Comparison of ENCODE assay signal across 8 cellular contexts in the genomic region with DNA sequence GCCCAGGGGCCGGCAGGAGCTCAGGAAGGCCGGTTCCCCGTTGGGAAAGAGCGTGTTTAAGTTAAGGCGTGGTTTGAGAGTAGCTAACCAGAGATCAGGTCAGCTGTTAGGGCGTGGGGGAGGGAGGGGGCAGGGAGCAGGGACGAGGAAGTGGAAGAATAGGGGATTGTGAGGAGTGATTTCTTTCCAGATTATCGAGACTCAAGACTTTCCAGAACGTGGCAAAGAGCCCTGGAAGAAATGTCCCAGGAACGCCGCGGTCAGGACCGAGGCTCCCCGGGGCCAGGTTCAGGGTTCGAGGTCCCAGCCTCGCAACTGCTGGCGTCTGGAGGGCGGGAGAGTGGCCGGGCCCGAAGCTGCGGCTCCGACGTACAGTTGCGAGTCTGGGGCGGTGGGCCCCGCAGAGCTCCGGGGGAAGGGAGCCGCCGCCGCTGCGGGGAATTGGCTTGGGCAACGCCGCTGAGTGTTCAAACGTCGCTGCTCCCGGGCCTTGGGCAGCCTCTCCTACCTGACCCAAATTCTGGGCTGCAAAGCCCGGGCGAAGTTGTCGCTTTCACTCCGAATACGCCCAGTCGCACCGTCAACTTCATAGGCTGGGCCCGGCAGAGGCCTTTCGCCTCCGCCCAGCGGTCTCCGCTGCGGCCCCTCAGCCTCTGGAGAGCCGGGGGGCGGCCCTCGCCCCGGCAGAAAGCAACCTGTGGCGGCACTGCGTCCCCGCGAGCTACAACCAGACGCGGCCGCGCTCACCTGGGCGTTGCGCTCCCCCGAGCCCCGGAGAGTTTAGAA. TPM values are rescaled to one million over a fixed set of nuclear protein-coding genes. Genes with fewer than 3 reads are reported as not detected.
DNase-seq lines count a peak whose midpoint lies in the region; ATAC-seq and TF ChIP-seq lines count a peak whose summit lies in the region.

No MANE protein-coding gene starts in this region.

- peaks cover 71% of the 10 kb centered on the region for H3K27me3 Mint-ChIP-seq in activated naive CD8-positive, alpha-beta T cell treated with anti-CD3 and anti-CD28 coated beads, Interleukin-2, amount 10 ng/mL, durations not matched to agents 7 days and 5 days

- peaks cover 11% of the 10 kb centered on the region for H3K36me3 Mint-ChIP-seq in activated naive CD8-positive, alpha-beta T cell treated with anti-CD3 and anti-CD28 coated beads, Interleukin-2, amount 10 ng/mL, durations not matched to agents 7 days and 5 days

- TF ChIP-seq CTCF in AG04450 (IDR thresholded peaks at IDR 0.05; ENCODE audit: low read depth, low read length), result no peak
- TF ChIP-seq CTCF in tibial artery (IDR thresholded peaks at IDR 0.05), result no peak

- intact Hi-C loops in tibial artery (cut with DNase I; ENCODE audit: low total_unique reads), result no loop called here

- no peak for ATAC-seq in activated naive CD8-positive, alpha-beta T cell treated with anti-CD3 and anti-CD28 coated beads, Interleukin-2, amount 10 ng/mL, durations not matched to agents 7 days and 5 days (ENCODE audit: low read depth)
- ATAC-seq in left lobe of liver, result peak; percentile 72
- no peak for ATAC-seq in HG03442 (IDR thresholded peaks at IDR 0.05; ENCODE audit: unreplicated experiment)

- peaks cover 41% of the 10 kb centered on the region for H3K27me3 ChIP-seq in AG04450 (ENCODE audit: control insufficient read depth, insufficient read depth, low read length)
- peaks cover 78% of the 10 kb centered on the region for H3K27me3 ChIP-seq in H7 (ENCODE audit: control insufficient read depth, insufficient read depth, low read length)
- H3K27me3 ChIP-seq in tibial artery, result peaks cover 22 to 79% of the 10 kb centered on the region in 2 donors

- H3K9me3 ChIP-seq in AG04450 (ENCODE audit: control insufficient read depth, insufficient read depth, low read length) (peaks cover 10% of the 10 kb centered on the region), tibial artery (no peaks in the 10 kb centered on the region)

- H3K27ac ChIP-seq in AG04450 (ENCODE audit: low read depth, low read length), result no peak overlapping the region
- no peak overlapping the region for H3K27ac ChIP-seq in tibial artery

- CTCF ChIA-PET in AG04450 (lab: Charles Lee), result interaction anchor here (0.6 to 1.8 kb wide), 3 partner anchors 15 to 520 kb away, joined by 3 to 4 read pairs (median 3); no protein-coding TSS in a partner anchor

- DNase-seq in AG04450 (ENCODE audit: low read depth, low spot score) (no peak), H7 (peak; percentile 83), left lobe of liver (ENCODE audit: low spot score) (no peak), tibial artery (no peak), SIG-M5 (lab: John Stamatoyannopoulos, UW) (no peak), NCI-H1105 treated with DMSO at 0.1 percent for 48 hours (lab: John Stamatoyannopoulos, UW) (no peak)
- peak; percentile 56 for DNase-seq in activated naive CD8-positive, alpha-beta T cell treated with anti-CD3 and anti-CD28 coated beads, Interleukin-2, amount 10 ng/mL, durations not matched to agents 7 days and 5 days

- peak overlapping the region; percentile 49 for H3K4me3 ChIP-seq in AG04450 (ENCODE audit: low read depth, low read length)
- H3K4me3 ChIP-seq in H7 (ENCODE audit: insufficient read depth, low read depth, low read length), result peak overlapping the region; percentile 56
- H3K4me3 ChIP-seq in tibial artery, result peak overlapping the region; percentile 5 to 41

- peaks cover 0 to 43% (median 35%) of the 10 kb centered on the region in 4 donors for H3K4me1 ChIP-seq in tibial artery

- H3K9me3 Mint-ChIP-seq in activated naive CD8-positive, alpha-beta T cell treated with anti-CD3 and anti-CD28 coated beads, Interleukin-2, amount 10 ng/mL, durations not matched to agents 7 days and 5 days, result no peaks in the 10 kb centered on the region

- peak overlapping the region; percentile 56 for H3K4me3 Mint-ChIP-seq in activated naive CD8-positive, alpha-beta T cell treated with anti-CD3 and anti-CD28 coated beads, Interleukin-2, amount 10 ng/mL, durations not matched to agents 7 days and 5 days

- H3K4me1 Mint-ChIP-seq in activated naive CD8-positive, alpha-beta T cell treated with anti-CD3 and anti-CD28 coated beads, Interleukin-2, amount 10 ng/mL, durations not matched to agents 7 days and 5 days, result peaks cover 14% of the 10 kb centered on the region

- no peak overlapping the region for H3K27ac Mint-ChIP-seq in activated naive CD8-positive, alpha-beta T cell treated with anti-CD3 and anti-CD28 coated beads, Interleukin-2, amount 10 ng/mL, durations not matched to agents 7 days and 5 days

- H3K36me3 ChIP-seq in H7 (replicated peaks; ENCODE audit: control insufficient read depth, insufficient read depth, low read length) (no peaks in the 10 kb centered on the region), tibial artery (peaks cover 0 to 9% (median 0%) of the 10 kb centered on the region in 3 donors)

- POLR2A ChIA-PET in AG04450 (lab: Yijun Ruan, JAX), result interaction anchor here (0.6 to 1.5 kb wide), 4 partner anchors 10 to 242 kb away, joined by 4 to 10 read pairs (median 7); a partner anchor contains a TSS
- POLR2A ChIA-PET in activated naive CD8-positive, alpha-beta T cell treated with anti-CD3 and anti-CD28 coated beads, Interleukin-2, amount 10 ng/mL, durations not matched to agents 7 days and 5 days (lab: Charles Lee), result interaction anchor here (1.5 kb wide), 1 partner anchor 35 kb away, joined by 3 read pairs; a partner anchor contains a TSS

RNA-seq across cellular contexts. Expression of a gene that starts 9.5 kb away (rescaled TPM):
- polyA plus RNA-seq in AG04450 (2011; rRNA removed), result 0.82 and 0.83 TPM in 2 replicates
- polyA minus RNA-seq in AG04450 (2011; rRNA and poly(A)+ RNA removed), result 1.2 and 1.3 TPM in 2 replicates
- 0.33 TPM in 1 of 2 replicates, not detected in the other for total RNA-seq in H7 (2014; rRNA removed; shearing (Covaris generic))
- total RNA-seq in activated naive CD8-positive, alpha-beta T cell treated with anti-CD3 and anti-CD28 coated beads, Interleukin-2, amount 10 ng/mL, durations not matched to agents 7 days and 5 days, result not detected
- not detected for total RNA-seq in left lobe of liver

RNA-seq across cellular contexts. Expression of a gene that starts 34.8 kb away (rescaled TPM):
- polyA plus RNA-seq in AG04450 (2011; rRNA removed), result 152 and 208 TPM in 2 replicates
- 88.5 and 127 TPM in 2 replicates for polyA minus RNA-seq in AG04450 (2011; rRNA and poly(A)+ RNA removed)
- total RNA-seq in H7 (2014; rRNA removed; shearing (Covaris generic)), result 124 and 147 TPM in 2 replicates
- 10 to 100 TPM; 86.1 to 87.6 TPM for total RNA-seq in activated naive CD8-positive, alpha-beta T cell treated with anti-CD3 and anti-CD28 coated beads, Interleukin-2, amount 10 ng/mL, durations not matched to agents 7 days and 5 days
- 291 TPM for total RNA-seq in left lobe of liver

Comparison
In these comparisons a context has a peak if more than half of its experiments do, and no peak if none do; other contexts are left out.
1. DNase-seq: peak in H7 (single experiment) and activated naive CD8-positive, alpha-beta T cell treated with anti-CD3 and anti-CD28 coated beads, Interleukin-2, amount 10 ng/mL, durations not matched to agents 7 days and 5 days (single experiment); none in AG04450 (single experiment), left lobe of liver (single experiment), tibial artery (0 of 2), SIG-M5 (single experiment) and NCI-H1105 treated with DMSO at 0.1 percent for 48 hours (single experiment).
2. Peak in every context shown above with its lines, with median percentiles within 50 percentile points of each other: H3K4me3 ChIP-seq.